Comparison of ENCODE assay signal across 22 cellular contexts in genomic region chr9:127059648-127060365, GRCh38.
DNase-seq lines count a peak whose midpoint lies in the region; ATAC-seq, FAIRE-seq and TF ChIP-seq lines count a peak whose summit lies in the region.
"Had no signal": no experiment of that assay in that cellular context is flagged by ENCODE, and none has a peak within 500 bp of the region (broad histone marks: within the 10 kb centered on the region; RNA-seq: fewer than 3 reads in every experiment).

No MANE protein-coding gene starts in this region.

- peaks cover 25% of the 10 kb centered on the region for H3K4me1 Mint-ChIP-seq in activated B cell treated with CpG ODN at 0.5 μM for 24 hours
- H3K4me1 Mint-ChIP-seq: activated naive CD4-positive, alpha-beta T cell treated with anti-CD3 and anti-CD28 coated beads, Interleukin-2, amount 50 U/mL, for 24 hours had no signal

- H3K27ac Mint-ChIP-seq in activated B cell treated with CpG ODN at 0.5 μM for 24 hours: no peak overlapping the region
- H3K27ac Mint-ChIP-seq: activated naive CD4-positive, alpha-beta T cell treated with anti-CD3 and anti-CD28 coated beads, Interleukin-2, amount 50 U/mL, for 24 hours; activated T-cell treated with anti-CD3 and anti-CD28 coated beads, Interleukin-2, amount 50 U/mL, for 24 hours; H9 had no signal

- no peak for DNase-seq in GM12891 (ENCODE audit: insufficient read length, low spot score)
- DNase-seq in activated B cell treated with CpG ODN at 0.5 μM for 24 hours: no peak
- DNase-seq in cardiac septum (ENCODE audit: low spot score): peak; percentile 17
- no peak for DNase-seq in COR-L47 (lab: John Stamatoyannopoulos, UW)
- DNase-seq in frontal cortex (ENCODE audit: low spot score in 2 of 2): no peak
- no peak for DNase-seq in stimulated activated naive CD8-positive, alpha-beta T cell treated with anti-CD3 and anti-CD28 coated beads, Interleukin-15, Interleukin-2, amounts not matched to agents 100 U/mL and 50 U/mL, for 24 hours
- DNase-seq in osteoblast (ENCODE audit: insufficient read length, low spot score, missing footprints): no peak
- DNase-seq: activated CD4-positive, alpha-beta T cell treated with anti-CD3 and anti-CD28 coated beads, Interleukin-2, amount 50 U/mL, for 1 hour; activated T-cell treated with anti-CD3 and anti-CD28 coated beads, Interleukin-2, amount 50 U/mL, for 24 hours; Calu3; effector CD8-positive, alpha-beta T cell; foreskin fibroblast; H9; MG63; naive thymus-derived CD8-positive, alpha-beta T cell; NCI-H1930; NCI-H446 treated with DMSO at 0.1 percent for 48 hours; psoas muscle had no signal

- H3K9me3 Mint-ChIP-seq in activated B cell treated with CpG ODN at 0.5 μM for 24 hours: no peaks in the 10 kb centered on the region
- H3K9me3 Mint-ChIP-seq: activated naive CD4-positive, alpha-beta T cell treated with anti-CD3 and anti-CD28 coated beads, Interleukin-2, amount 50 U/mL, for 24 hours; activated T-cell treated with anti-CD3 and anti-CD28 coated beads, Interleukin-2, amount 50 U/mL, for 24 hours; H9; naive thymus-derived CD8-positive, alpha-beta T cell had no signal

- no peaks in the 10 kb centered on the region for H3K79me2 ChIP-seq in osteoblast (ENCODE audit: insufficient read depth, low read length)

- POLR2A ChIA-PET in activated B cell treated with CpG ODN at 0.5 μM for 24 hours (lab: Charles Lee): no interaction called here

- CTCF ChIA-PET in activated B cell treated with CpG ODN at 0.5 μM for 24 hours (lab: Charles Lee): interaction anchor here (0.9 kb wide), 1 partner anchor 19 kb away, joined by 3 read pairs; no protein-coding TSS in a partner anchor

- H3K27ac ChIP-seq in skeletal muscle tissue (ENCODE audit: low read depth, low read length) (peak overlapping the region; percentile 56), osteoblast (ENCODE audit: low read depth, low read length) (no peak overlapping the region)
- H3K27ac ChIP-seq: psoas muscle had no signal

- H3K36me3 ChIP-seq in skeletal muscle tissue (ENCODE audit: control insufficient read depth in 3 of 3, insufficient read depth in 3 of 3, low read length in 3 of 3) (no peaks in the 10 kb centered on the region), osteoblast (ENCODE audit: insufficient read depth, low read length) (no peaks in the 10 kb centered on the region)
- H3K36me3 ChIP-seq: MG63 had no signal

- H2AFZ ChIP-seq in osteoblast (ENCODE audit: low read length): no peak overlapping the region

- H3K4me2 ChIP-seq in osteoblast (ENCODE audit: insufficient read depth, low read length): no peak overlapping the region

- H3K36me3 Mint-ChIP-seq in activated B cell treated with CpG ODN at 0.5 μM for 24 hours (ENCODE audit: low read depth): peaks cover 25% of the 10 kb centered on the region
- H3K36me3 Mint-ChIP-seq: activated naive CD4-positive, alpha-beta T cell treated with anti-CD3 and anti-CD28 coated beads, Interleukin-2, amount 50 U/mL, for 24 hours had no signal

- no peaks in the 10 kb centered on the region for H4K20me1 ChIP-seq in osteoblast (ENCODE audit: insufficient read depth, low read length)

- no peaks in the 10 kb centered on the region for H3K27me3 Mint-ChIP-seq in activated B cell treated with CpG ODN at 0.5 μM for 24 hours
- H3K27me3 Mint-ChIP-seq: activated naive CD4-positive, alpha-beta T cell treated with anti-CD3 and anti-CD28 coated beads, Interleukin-2, amount 50 U/mL, for 24 hours; activated T-cell treated with anti-CD3 and anti-CD28 coated beads, Interleukin-2, amount 50 U/mL, for 24 hours; naive thymus-derived CD8-positive, alpha-beta T cell had no signal

- no peak for TF ChIP-seq CTCF in activated B cell treated with CpG ODN at 0.5 μM for 24 hours (IDR thresholded peaks at IDR 0.05)
- TF ChIP-seq CTCF in osteoblast (IDR thresholded peaks at IDR 0.05; ENCODE audit: extremely low read depth, low read depth, low read length): no peak

- intact Hi-C loops in activated B cell treated with CpG ODN at 0.5 μM for 24 hours (cut with micrococcal nuclease): loop anchor here (5.0 kb wide), 1 partner anchor 73 kb away; no protein-coding TSS in a partner anchor
- intact Hi-C loops in cardiac septum (cut with DNase I): no loop called here

- H3K4me1 ChIP-seq in skeletal muscle tissue (ENCODE audit: control insufficient read depth in 3 of 3, insufficient read depth in 3 of 3, low read length in 3 of 3) (peaks cover 37 to 53% (median 50%) of the 10 kb centered on the region in 3 donors), osteoblast (ENCODE audit: insufficient read depth, low read length) (no peaks in the 10 kb centered on the region)

- H3K9me3 ChIP-seq in skeletal muscle tissue (ENCODE audit: control insufficient read depth in 3 of 3, low read length in 3 of 3) (no peaks in the 10 kb centered on the region), osteoblast (ENCODE audit: low read depth, low read length) (no peaks in the 10 kb centered on the region)
- H3K9me3 ChIP-seq: MG63, psoas muscle had no signal

- FAIRE-seq in GM12891 (lab: Jason Lieb, UNC): peak; percentile 55
- FAIRE-seq in frontal cortex (lab: Jason Lieb, UNC): no peak
- FAIRE-seq: HTR-8/SVneo had no signal

- no peak overlapping the region for H3K4me3 ChIP-seq in skeletal muscle tissue (ENCODE audit: low read length in 3 of 3)
- no peak overlapping the region for H3K4me3 ChIP-seq in osteoblast (ENCODE audit: insufficient read depth, low read length)
- H3K4me3 ChIP-seq: MG63, psoas muscle had no signal

- no peak for TF ChIP-seq POLR2A in GM12891 (IDR thresholded peaks at IDR 0.05; ENCODE audit: low read depth, low read length)

- no peak overlapping the region for H3K4me3 Mint-ChIP-seq in activated B cell treated with CpG ODN at 0.5 μM for 24 hours
- H3K4me3 Mint-ChIP-seq: activated naive CD4-positive, alpha-beta T cell treated with anti-CD3 and anti-CD28 coated beads, Interleukin-2, amount 50 U/mL, for 24 hours; activated T-cell treated with anti-CD3 and anti-CD28 coated beads, Interleukin-2, amount 50 U/mL, for 24 hours; H9; naive thymus-derived CD8-positive, alpha-beta T cell had no signal

- H3K27me3 ChIP-seq in skeletal muscle tissue (ENCODE audit: control insufficient read depth in 3 of 3, insufficient read depth in 3 of 3, low read length in 3 of 3): no peaks in the 10 kb centered on the region
- H3K27me3 ChIP-seq in osteoblast (ENCODE audit: insufficient read depth, low read length): no peaks in the 10 kb centered on the region
- H3K27me3 ChIP-seq: MG63 had no signal

- H3K9ac ChIP-seq in skeletal muscle tissue (ENCODE audit: low read depth in 1 of 3, low read length in 3 of 3): no peak overlapping the region

- peak; percentile 95 for ATAC-seq in activated B cell treated with CpG ODN at 0.5 μM for 24 hours (ENCODE audit: low read depth)
- ATAC-seq in stimulated activated naive CD8-positive, alpha-beta T cell treated with anti-CD3 and anti-CD28 coated beads, Interleukin-15, Interleukin-2, amounts not matched to agents 100 U/mL and 50 U/mL, for 24 hours: no peak
- ATAC-seq: left lobe of liver; naive thymus-derived CD8-positive, alpha-beta T cell; psoas muscle had no signal

TF ChIP-seq in GM12891, 5 proteins besides CTCF, POLR2A, EP300 and RAD21:
- TF ChIP-seq PAX5 (IDR thresholded peaks at IDR 0.05; ENCODE audit: insufficient read depth, low read length, severe bottlenecking) (no peak), TAF1 (IDR thresholded peaks at IDR 0.05; ENCODE audit: low read depth, low read length) (no peak), SPI1 (IDR thresholded peaks at IDR 0.05; ENCODE audit: low read depth, low read length) (no peak), POLR2AphosphoS5 (IDR thresholded peaks at IDR 0.05; ENCODE audit: low read depth, low read length) (no peak), POU2F2 (IDR thresholded peaks at IDR 0.05; ENCODE audit: low read depth, low read length) (no peak)
